18 cellular contexts compared by ENCODE assay signal in genomic region chr9:2723666-2724065, GRCh38. TPM values are rescaled to one million over a fixed set of nuclear protein-coding genes. Genes with fewer than 3 reads are reported as not detected.
"Had no signal": no experiment of that assay in that cellular context is flagged by ENCODE, and none has a peak within 500 bp of the region (broad histone marks: within the 10 kb centered on the region; RNA-seq: fewer than 3 reads in every experiment).

No MANE protein-coding gene starts in this region.

- DNase-seq: activated CD4-positive, alpha-beta T cell treated with anti-CD3 and anti-CD28 coated beads, Interleukin-2, amount 50 U/mL, for 48 hours; activated CD4-positive, CD25-positive, alpha-beta regulatory T cell treated with anti-CD3 and anti-CD28 coated beads, Interleukin-2, amount 50 U/mL, for 72 hours; activated effector memory CD4-positive, alpha-beta T cell treated with anti-CD3 and anti-CD28 coated beads, Interleukin-2, amount 50 U/mL, for 16 hours; activated T-cell treated with anti-CD3 and anti-CD28 coated beads, Interleukin-2, amount 50 U/mL, for 4 hours; amygdala; brain microvascular endothelial cell; cerebellar nuclear complex; dermis blood vessel endothelial cell; heart left ventricle; left ventricle myocardium inferior; mesendoderm; right cardiac atrium; T-helper 9 cell had no signal

- H3K4me3 Mint-ChIP-seq: activated T-cell treated with anti-CD3 and anti-CD28 coated beads, Interleukin-2, amount 50 U/mL, for 4 hours; stimulated activated effector memory CD8-positive, alpha-beta T cell treated with anti-CD3 and anti-CD28 coated beads, Interleukin-12 subunit alpha, Interleukin-12 subunit beta, amount 100 ng/mL, for 72 hours had no signal

- H3K27me3 ChIP-seq: brain microvascular endothelial cell, heart left ventricle, tibial nerve had no signal

- H3K27ac ChIP-seq: brain microvascular endothelial cell, heart left ventricle, left ventricle myocardium inferior had no signal

- H3K4me3 ChIP-seq: heart left ventricle, left ventricle myocardium inferior, tibial nerve had no signal

- ATAC-seq: activated T-cell treated with anti-CD3 and anti-CD28 coated beads, Interleukin-2, amount 50 U/mL, for 4 hours; heart left ventricle; right cardiac atrium; stimulated activated effector memory CD8-positive, alpha-beta T cell treated with anti-CD3 and anti-CD28 coated beads, Interleukin-12 subunit alpha, Interleukin-12 subunit beta, amount 100 ng/mL, for 72 hours had no signal

- H3K9me3 ChIP-seq: heart left ventricle, left ventricle myocardium inferior had no signal

- H3K9me3 Mint-ChIP-seq: activated T-cell treated with anti-CD3 and anti-CD28 coated beads, Interleukin-2, amount 50 U/mL, for 4 hours had no signal

- H3K27ac Mint-ChIP-seq: activated naive CD4-positive, alpha-beta T cell treated with anti-CD3 and anti-CD28 coated beads, Interleukin-2, amount 50 U/mL, for 72 hours; stimulated activated effector memory CD8-positive, alpha-beta T cell treated with anti-CD3 and anti-CD28 coated beads, Interleukin-12 subunit alpha, Interleukin-12 subunit beta, amount 100 ng/mL, for 72 hours had no signal

- H3K36me3 ChIP-seq: brain microvascular endothelial cell, heart left ventricle, left ventricle myocardium inferior had no signal

RNA-seq across cellular contexts. Expression of gene KCNV2, which starts 6.4 kb away (rescaled TPM):
- total RNA-seq: activated naive CD4-positive, alpha-beta T cell treated with anti-CD3 and anti-CD28 coated beads, Interleukin-2, amount 50 U/mL, for 72 hours; activated T-cell treated with anti-CD3 and anti-CD28 coated beads, Interleukin-2, amount 50 U/mL, for 4 hours; dermis blood vessel endothelial cell; heart left ventricle; left ventricle myocardium inferior; posterior vena cava; right cardiac atrium; tibial nerve had no signal
- polyA plus RNA-seq: esophagus, heart left ventricle, right cardiac atrium had no signal
